In genomic region chr20:60986757-60987156, GRCh38 we compare ENCODE assay signal across 26 cellular contexts.
"Had no signal": no experiment of that assay in that cellular context is flagged by ENCODE, and none has a peak within 500 bp of the region (broad histone marks: within the 10 kb centered on the region; RNA-seq: fewer than 3 reads in every experiment).

No MANE protein-coding gene starts in this region.

- ATAC-seq: Panc1, Right ventricle myocardium inferior, SK-N-SH treated with all-trans-retinoic acid at 6 μM for 48 hours had no signal

- H2AFZ ChIP-seq: PC-9 had no signal

- DNase-seq: Kasumi-1, KG1, MG63, NCI-H1048, NCI-H1436, NCI-H146, NCI-H1694, NCI-H187, NCI-H1930, NCI-H2081 treated with DMSO at 0.1 percent for 48 hours, NCI-H2107, NCI-H2171, NCI-H226, NCI-H446 treated with DMSO at 0.1 percent for 48 hours, NCI-H510A, NCI-H524, NCI-H526, NCI-H69, PC-9, SIG-M5, SJCRH30 had no signal

- H3K36me3 ChIP-seq: MG63, SJCRH30 had no signal

- H3K27ac ChIP-seq: PC-9, RWPE1, SJCRH30, SK-N-MC had no signal

- H3K27me3 ChIP-seq: MG63 had no signal

- H3K4me3 ChIP-seq: MG63, PC-9, SJCRH30, SK-N-MC had no signal

- H3K4me2 ChIP-seq: PC-9 had no signal

- H3K9me3 ChIP-seq: MG63, SJCRH30 had no signal
